In genomic region chr12:131915774-131916173, GRCh38 we compare ENCODE assay signal across 2 cellular contexts.
TF ChIP-seq lines count a peak whose summit lies in the region.

No MANE protein-coding gene starts in this region.

TF ChIP-seq in HEK293, 187 proteins besides CTCF, POLR2A, EP300 and RAD21:
- no peak for TF ChIP-seq ZNF335 (tag by site-specific recombination; conservative IDR thresholded peaks at IDR 0.05)
- peak; percentile 40; the same call in 1 of the 2 replicates for TF ChIP-seq HIC1 (tag by site-specific recombination; IDR thresholded peaks at IDR 0.05)
- TF ChIP-seq GLIS2 (tag by site-specific recombination; IDR thresholded peaks at IDR 0.05): peak; percentile 69; the same call in 1 of the 2 replicates
- TF ChIP-seq PRDM2 (tag by site-specific recombination; IDR thresholded peaks at IDR 0.05; ENCODE audit: borderline replicate concordance): no peak
- no peak for TF ChIP-seq KLF16 (tag by site-specific recombination; IDR thresholded peaks at IDR 0.05)
- TF ChIP-seq, protein P1, sequence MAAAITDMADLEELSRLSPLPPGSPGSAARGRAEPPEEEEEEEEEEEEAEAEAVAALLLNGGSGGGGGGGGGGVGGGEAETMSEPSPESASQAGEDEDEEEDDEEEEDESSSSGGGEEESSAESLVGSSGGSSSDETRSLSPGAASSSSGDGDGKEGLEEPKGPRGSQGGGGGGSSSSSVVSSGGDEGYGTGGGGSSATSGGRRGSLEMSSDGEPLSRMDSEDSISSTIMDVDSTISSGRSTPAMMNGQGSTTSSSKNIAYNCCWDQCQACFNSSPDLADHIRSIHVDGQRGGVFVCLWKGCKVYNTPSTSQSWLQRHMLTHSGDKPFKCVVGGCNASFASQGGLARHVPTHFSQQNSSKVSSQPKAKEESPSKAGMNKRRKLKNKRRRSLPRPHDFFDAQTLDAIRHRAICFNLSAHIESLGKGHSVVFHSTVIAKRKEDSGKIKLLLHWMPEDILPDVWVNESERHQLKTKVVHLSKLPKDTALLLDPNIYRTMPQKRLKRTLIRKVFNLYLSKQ (tag by site-specific recombination; IDR thresholded peaks at IDR 0.05; ENCODE audit: borderline replicate concordance): no peak
- TF ChIP-seq ZNF513 (tag by site-specific recombination; IDR thresholded peaks at IDR 0.05): no peak
- TF ChIP-seq ZNF558 (tag by site-specific recombination; IDR thresholded peaks at IDR 0.05): no peak

TF ChIP-seq in H1, 55 proteins besides CTCF, POLR2A, EP300 and RAD21:
- TF ChIP-seq KDM4A (IDR thresholded peaks at IDR 0.05; ENCODE audit: low read depth, low read length, severe bottlenecking) (no peak), SP4 (IDR thresholded peaks at IDR 0.05; ENCODE audit: low read length) (no peak), JUND (IDR thresholded peaks at IDR 0.05; ENCODE audit: low read length) (no peak), SIRT6 (IDR thresholded peaks at IDR 0.05; ENCODE audit: low read length) (no peak), RFX5 (IDR thresholded peaks at IDR 0.05; ENCODE audit: borderline replicate concordance, low read depth, low read length) (no peak), GABPA (IDR thresholded peaks at IDR 0.05; ENCODE audit: borderline replicate concordance, insufficient read depth, low read length) (no peak), POLR2AphosphoS5 (IDR thresholded peaks at IDR 0.05; ENCODE audit: low read depth, low read length) (no peak), NRF1 (IDR thresholded peaks at IDR 0.05; ENCODE audit: low read depth, low read length) (no peak), POU5F1 (IDR thresholded peaks at IDR 0.05; ENCODE audit: low read depth, low read length) (no peak), RBBP5 (IDR thresholded peaks at IDR 0.05; ENCODE audit: borderline replicate concordance, low read depth, low read length) (no peak), CHD2 (IDR thresholded peaks at IDR 0.05; ENCODE audit: low read length) (no peak), TAF1 (IDR thresholded peaks at IDR 0.05; ENCODE audit: low read depth, low read length) (no peak), CREB1 (IDR thresholded peaks at IDR 0.05) (no peak), SRF (IDR thresholded peaks at IDR 0.05; ENCODE audit: low read depth, low read length) (no peak), BCL11A (IDR thresholded peaks at IDR 0.05; ENCODE audit: low read depth in 2 of 2, low read length in 2 of 2) (no peak)
- TF ChIP-seq, protein P2, sequence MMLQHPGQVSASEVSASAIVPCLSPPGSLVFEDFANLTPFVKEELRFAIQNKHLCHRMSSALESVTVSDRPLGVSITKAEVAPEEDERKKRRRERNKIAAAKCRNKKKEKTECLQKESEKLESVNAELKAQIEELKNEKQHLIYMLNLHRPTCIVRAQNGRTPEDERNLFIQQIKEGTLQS (IDR thresholded peaks at IDR 0.05; ENCODE audit: insufficient read depth, low read depth, low read length): no peak
